ENCODE assay signal across 20 cellular contexts in genomic region chr5:122392844-122393243, GRCh38.
DNase-seq lines count a peak whose midpoint lies in the region; ATAC-seq and TF ChIP-seq lines count a peak whose summit lies in the region.
"Had no signal": no experiment of that assay in that cellular context is flagged by ENCODE, and none has a peak within 500 bp of the region (broad histone marks: within the 10 kb centered on the region; RNA-seq: fewer than 3 reads in every experiment).

No MANE protein-coding gene starts in this region.

- TF ChIP-seq CTCF in esophagus muscularis mucosa (IDR thresholded peaks at IDR 0.05), result no peak

- H3K4me1 ChIP-seq in esophagus muscularis mucosa, result peaks cover 0 to 36% (median 30%) of the 10 kb centered on the region in 4 donors
- H3K4me1 ChIP-seq: BLaER1, esophagus squamous epithelium had no signal

- ATAC-seq in HG03521 (IDR thresholded peaks at IDR 0.05; ENCODE audit: unreplicated experiment) (no peak), Right ventricle myocardium inferior (no peak)
- ATAC-seq: activated CD8-positive, alpha-beta T cell treated with anti-CD3 and anti-CD28 coated beads, Interleukin-2, amount 10 ng/mL, durations not matched to agents 7 days and 5 days had no signal

- TF ChIP-seq POLR2A in esophagus muscularis mucosa (IDR thresholded peaks at IDR 0.05; ENCODE audit: low read depth), result no peak

- no peaks in the 10 kb centered on the region for H3K9me3 ChIP-seq in esophagus muscularis mucosa
- H3K9me3 ChIP-seq: BLaER1, esophagus squamous epithelium, transverse colon had no signal

- intact Hi-C loops in Right ventricle myocardium inferior (cut with DNase I) (no loop called here), esophagus muscularis mucosa (cut with DNase I) (no loop called here)

- no peak for TF ChIP-seq EP300 in esophagus muscularis mucosa (IDR thresholded peaks at IDR 0.05)

- H3K4me3 ChIP-seq in esophagus muscularis mucosa, result no peak overlapping the region
- H3K4me3 ChIP-seq: BLaER1, esophagus squamous epithelium, transverse colon had no signal

- 42% methylated on average over 2 of the region's 2 CpGs for WGBS in esophagus muscularis mucosa

- H3K36me3 ChIP-seq in esophagus muscularis mucosa, result no peaks in the 10 kb centered on the region
- H3K36me3 ChIP-seq: BLaER1, esophagus squamous epithelium, transverse colon had no signal

- peak; percentile 3 for DNase-seq in CD1c-positive myeloid dendritic cell (ENCODE audit: extremely low spot score)
- peak; percentile 45 for DNase-seq in HCEC 1CT
- DNase-seq in NCI-H748 treated with DMSO at 0.1 percent for 48 hours (lab: John Stamatoyannopoulos, UW), result peak; percentile 17
- peak; percentile 73 for DNase-seq in fibroblast of peridontal ligament (ENCODE audit: extremely low read depth)
- DNase-seq in Right ventricle myocardium inferior (ENCODE audit: missing footprints), result no peak
- DNase-seq in esophagus muscularis mucosa (ENCODE audit: extremely low spot score), result no peak
- DNase-seq in T-helper 1 cell, result no peak
- DNase-seq: activated CD8-positive, alpha-beta T cell treated with anti-CD3 and anti-CD28 coated beads, Interleukin-2, amount 10 ng/mL, durations not matched to agents 7 days and 5 days; activated naive CD8-positive, alpha-beta T cell treated with anti-CD3 and anti-CD28 coated beads, Interleukin-2, amount 10 ng/mL, durations not matched to agents 7 days and 5 days; esophagus squamous epithelium; left colon; NCI-H1694 treated with DMSO at 0.1 percent for 48 hours; NCI-H82; stimulated activated CD4-positive, alpha-beta T cell treated with anti-CD3 and anti-CD28 coated beads, Interleukin-15, amount 100 ng/mL, for 24 hours; stimulated activated naive CD4-positive, alpha-beta T cell; transverse colon had no signal

- no peak overlapping the region for H3K27ac ChIP-seq in esophagus muscularis mucosa (replicated peaks in 1 of 4)
- H3K27ac ChIP-seq: BLaER1, esophagus squamous epithelium, RWPE1, VCaP had no signal

- no peaks in the 10 kb centered on the region for H3K27me3 ChIP-seq in esophagus muscularis mucosa
- H3K27me3 ChIP-seq: BLaER1, esophagus squamous epithelium, transverse colon had no signal

Comparison
In these comparisons a context has a peak if more than half of its experiments do, and no peak if none do; other contexts are left out.
1. DNase-seq: peak in CD1c-positive myeloid dendritic cell (single experiment), HCEC 1CT (single experiment), NCI-H748 treated with DMSO at 0.1 percent for 48 hours (single experiment) and fibroblast of peridontal ligament (single experiment); none in Right ventricle myocardium inferior (single experiment), esophagus muscularis mucosa (single experiment) and T-helper 1 cell (0 of 5).